In the genomic region with DNA sequence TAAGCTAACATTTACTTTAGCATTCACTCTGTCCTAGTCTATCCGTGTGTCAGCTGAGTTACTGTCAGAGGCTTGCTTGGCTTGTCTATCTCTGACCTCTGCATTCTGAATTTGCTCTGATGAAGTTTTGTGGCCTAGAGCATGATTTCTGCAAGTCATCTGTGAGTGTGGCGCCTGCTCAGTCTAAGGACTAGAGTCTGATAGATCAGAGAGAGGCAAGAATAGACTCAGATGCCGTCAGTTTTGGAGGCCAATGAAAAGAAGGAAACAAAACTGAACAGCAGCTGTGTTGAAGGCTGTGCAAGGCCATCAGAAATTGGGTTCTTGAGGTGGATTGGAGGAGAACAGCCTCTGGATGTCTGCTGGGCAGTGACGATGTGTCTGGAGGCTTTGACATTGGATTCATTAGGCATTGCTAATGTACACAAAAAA, we compare ENCODE assay signal across 10 cellular contexts.
DNase-seq lines count a peak whose midpoint lies in the region; ATAC-seq, FAIRE-seq and TF ChIP-seq lines count a peak whose summit lies in the region.
"Had no signal": no experiment of that assay in that cellular context is flagged by ENCODE, and none has a peak within 500 bp of the region (broad histone marks: within the 10 kb centered on the region; RNA-seq: fewer than 3 reads in every experiment).

No MANE protein-coding gene starts in this region.

- no peaks in the 10 kb centered on the region for H3K79me2 ChIP-seq in H9 (ENCODE audit: insufficient read depth, low read length)
- H3K79me2 ChIP-seq in smooth muscle cell (ENCODE audit: low read depth) = no peaks in the 10 kb centered on the region

- no peak overlapping the region for H4K91ac ChIP-seq in H9 (ENCODE audit: insufficient read length, low read depth, low read length)

- no peak overlapping the region for H3K14ac ChIP-seq in H9 (ENCODE audit: insufficient read depth, low read length)

- no peak overlapping the region for H3K4me3 Mint-ChIP-seq in H9
- H3K4me3 Mint-ChIP-seq in stimulated activated naive CD8-positive, alpha-beta T cell treated with anti-CD3 and anti-CD28 coated beads, Interleukin-15, amount 100 ng/mL, for 72 hours = no peak overlapping the region
- H3K4me3 Mint-ChIP-seq: activated naive CD4-positive, alpha-beta T cell treated with anti-CD3 and anti-CD28 coated beads, Interleukin-2, amount 50 U/mL, for 24 hours had no signal

- intact Hi-C loops in kidney (cut with DNase I) = no loop called here

- H3T11ph ChIP-seq in H9 (ENCODE audit: low read length) = no peak overlapping the region

- H3K18ac ChIP-seq in H9 (ENCODE audit: insufficient read length, low read depth, low read length) = no peak overlapping the region

- H3K27me3 ChIP-seq in H9 (ENCODE audit: insufficient read depth, low read length) = no peaks in the 10 kb centered on the region
- H3K27me3 ChIP-seq in smooth muscle cell (ENCODE audit: low read depth) = no peaks in the 10 kb centered on the region

- no peaks in the 10 kb centered on the region for H3K9me3 ChIP-seq in H9 (ENCODE audit: control insufficient read depth, low read depth, low read length)
- H3K9me3 ChIP-seq in kidney (ENCODE audit: control insufficient read depth in 1 of 2, low read length in 2 of 2) = no peaks in the 10 kb centered on the region
- no peaks in the 10 kb centered on the region for H3K9me3 ChIP-seq in smooth muscle cell (replicated peaks; ENCODE audit: low read depth)

- no peak overlapping the region for H3K56ac ChIP-seq in H9 (ENCODE audit: insufficient read length, low read depth, low read length)

- H4K5ac ChIP-seq in H9 (ENCODE audit: insufficient read length, low read depth, low read length) = no peak overlapping the region

- no peak overlapping the region for H2BK120ac ChIP-seq in H9 (ENCODE audit: low read depth, low read length, poor library complexity, severe bottlenecking)

- no peak overlapping the region for H3K23ac ChIP-seq in H9 (ENCODE audit: insufficient read length, low read depth, low read length)

- H3K9ac ChIP-seq in H9 (ENCODE audit: extremely low read depth, insufficient read length, low read length) = no peak overlapping the region
- H3K9ac ChIP-seq in kidney (ENCODE audit: low read length in 2 of 2) = no peak overlapping the region
- no peak overlapping the region for H3K9ac ChIP-seq in smooth muscle cell (ENCODE audit: low read depth)

- no peaks in the 10 kb centered on the region for H3K36me3 Mint-ChIP-seq in H9 (ENCODE audit: insufficient read depth in 1 of 3, low read depth in 3 of 3)
- H3K36me3 Mint-ChIP-seq: activated naive CD4-positive, alpha-beta T cell treated with anti-CD3 and anti-CD28 coated beads, Interleukin-2, amount 50 U/mL, for 24 hours had no signal

- no peak overlapping the region for H3K4ac ChIP-seq in H9 (ENCODE audit: low read depth, low read length)

- H3K4me1 Mint-ChIP-seq in H9 = peaks cover 2 to 6% of the 10 kb centered on the region in 2 experiments; a peak in 3 of 4 replicates
- no peaks in the 10 kb centered on the region for H3K4me1 Mint-ChIP-seq in stimulated activated naive CD8-positive, alpha-beta T cell treated with anti-CD3 and anti-CD28 coated beads, Interleukin-15, amount 100 ng/mL, for 72 hours
- H3K4me1 Mint-ChIP-seq: activated naive CD4-positive, alpha-beta T cell treated with anti-CD3 and anti-CD28 coated beads, Interleukin-2, amount 50 U/mL, for 24 hours had no signal

- H4K8ac ChIP-seq in H9 (replicated peaks; ENCODE audit: insufficient read length, low read depth, low read length) = no peak overlapping the region

- no peak for ATAC-seq in stimulated activated naive CD8-positive, alpha-beta T cell treated with anti-CD3 and anti-CD28 coated beads, Interleukin-15, amount 100 ng/mL, for 72 hours
- ATAC-seq in SK-N-SH treated with all-trans-retinoic acid at 6 μM for 48 hours = no peak

- H3K9me3 Mint-ChIP-seq in H9 = no peaks in the 10 kb centered on the region
- no peaks in the 10 kb centered on the region for H3K9me3 Mint-ChIP-seq in stimulated activated naive CD8-positive, alpha-beta T cell treated with anti-CD3 and anti-CD28 coated beads, Interleukin-15, amount 100 ng/mL, for 72 hours
- H3K9me3 Mint-ChIP-seq: activated naive CD4-positive, alpha-beta T cell treated with anti-CD3 and anti-CD28 coated beads, Interleukin-2, amount 50 U/mL, for 24 hours had no signal

- FAIRE-seq in kidney (lab: Jason Lieb, UNC) = no peak
- FAIRE-seq in frontal cortex (lab: Jason Lieb, UNC) = no peak

- H3K27ac ChIP-seq in H9 (ENCODE audit: insufficient read length, low read depth, low read length) = no peak overlapping the region
- H3K27ac ChIP-seq in caudate nucleus (ENCODE audit: low read depth, low read length) = peak overlapping the region; percentile 95
- H3K27ac ChIP-seq in kidney (ENCODE audit: low read depth in 2 of 2, low read length in 2 of 2) = peak overlapping the region; percentile 25 to 62
- no peak overlapping the region for H3K27ac ChIP-seq in smooth muscle cell (ENCODE audit: low read depth)

- H2BK15ac ChIP-seq in H9 (ENCODE audit: low read depth, low read length) = no peak overlapping the region

- no peak overlapping the region; a peak in 1 of 7 replicates for H3K27ac Mint-ChIP-seq in H9
- no peak overlapping the region for H3K27ac Mint-ChIP-seq in stimulated activated naive CD8-positive, alpha-beta T cell treated with anti-CD3 and anti-CD28 coated beads, Interleukin-15, amount 100 ng/mL, for 72 hours
- H3K27ac Mint-ChIP-seq: activated naive CD4-positive, alpha-beta T cell treated with anti-CD3 and anti-CD28 coated beads, Interleukin-2, amount 50 U/mL, for 24 hours had no signal

- no peak for DNase-seq in H9
- DNase-seq in caudate nucleus (lab: John Stamatoyannopoulos, UW) = peak in 22 of 61 donors; percentile 12 to 70 (median 32)
- DNase-seq in kidney = peak; percentile 56
- no peak for DNase-seq in smooth muscle cell (lab: John Stamatoyannopoulos, UW; ENCODE audit: unreplicated experiment)
- no peak for DNase-seq in SIG-M5 (lab: John Stamatoyannopoulos, UW)
- DNase-seq in frontal cortex (ENCODE audit: low spot score in 2 of 2) = no peak
- DNase-seq in stimulated activated naive CD8-positive, alpha-beta T cell treated with anti-CD3 and anti-CD28 coated beads, Interleukin-15, amount 100 ng/mL, for 72 hours = no peak
- DNase-seq: stimulated activated CD4-positive, alpha-beta T cell treated with anti-CD3 and anti-CD28 coated beads, Interleukin-4, amount 100 ng/mL, for 24 hours had no signal

- H3K4me2 ChIP-seq in H9 (ENCODE audit: insufficient read depth, insufficient read length, low read length) (no peak overlapping the region), smooth muscle cell (no peak overlapping the region)

- H3K4me3 ChIP-seq in kidney (ENCODE audit: low read length in 2 of 2) (no peak overlapping the region), smooth muscle cell (no peak overlapping the region)

- H3F3A ChIP-seq in smooth muscle cell (ENCODE audit: low read depth) = no peaks in the 10 kb centered on the region

- H4K20me1 ChIP-seq in H9 (ENCODE audit: control insufficient read depth, insufficient read depth, insufficient read length) (no peaks in the 10 kb centered on the region), smooth muscle cell (ENCODE audit: low read depth) (no peaks in the 10 kb centered on the region)

- H2AFZ ChIP-seq in H9 (ENCODE audit: low read length) (peak overlapping the region; percentile 54), smooth muscle cell (ENCODE audit: low read depth) (peak overlapping the region; percentile 87)

- TF ChIP-seq CTCF in H9 (conservative IDR thresholded peaks at IDR 0.05) (no peak), kidney (IDR thresholded peaks at IDR 0.05; ENCODE audit: borderline replicate concordance, extremely low read depth, insufficient read depth) (no peak), smooth muscle cell (IDR thresholded peaks at IDR 0.05; ENCODE audit: borderline replicate concordance, insufficient read depth, poor library complexity, severe bottlenecking) (no peak)

- H2BK20ac ChIP-seq in H9 (ENCODE audit: low read depth, low read length, poor library complexity, severe bottlenecking) = no peak overlapping the region

- no peaks in the 10 kb centered on the region for H3K23me2 ChIP-seq in H9 (ENCODE audit: insufficient read length, low read depth, low read length, poor library complexity, severe bottlenecking)

- H3K27me3 Mint-ChIP-seq in H9 (ENCODE audit: low read depth) = no peaks in the 10 kb centered on the region; the same call in 1 of the 2 replicates
- H3K27me3 Mint-ChIP-seq in stimulated activated naive CD8-positive, alpha-beta T cell treated with anti-CD3 and anti-CD28 coated beads, Interleukin-15, amount 100 ng/mL, for 72 hours = no peaks in the 10 kb centered on the region
- H3K27me3 Mint-ChIP-seq: activated naive CD4-positive, alpha-beta T cell treated with anti-CD3 and anti-CD28 coated beads, Interleukin-2, amount 50 U/mL, for 24 hours had no signal

- H3K79me1 ChIP-seq in H9 (ENCODE audit: insufficient read depth, low read depth, low read length, poor library complexity, severe bottlenecking) = no peaks in the 10 kb centered on the region

- WGBS in H9 (ENCODE audit: extremely low coverage, insufficient read length, low lambda C conversion rate) = no CpG with 5 or more reads among the region's 4 CpGs
- WGBS in smooth muscle cell (ENCODE audit: low lambda C conversion rate) = 67% methylated on average over 4 of the region's 4 CpGs

- no peak overlapping the region for H2AK5ac ChIP-seq in H9 (ENCODE audit: insufficient read length, low read length)

- H3K4me1 ChIP-seq in H9 (ENCODE audit: insufficient read depth, low read length) (no peaks in the 10 kb centered on the region), kidney (ENCODE audit: control insufficient read depth in 1 of 2, insufficient read depth in 1 of 2, low read depth in 1 of 2, low read length in 2 of 2) (peaks cover 0 to 4% of the 10 kb centered on the region in 2 donors), smooth muscle cell (ENCODE audit: low read depth) (peaks cover 3% of the 10 kb centered on the region)

- no peaks in the 10 kb centered on the region for H3K36me3 ChIP-seq in kidney (ENCODE audit: control insufficient read depth in 1 of 2, insufficient read depth in 2 of 2, low read length in 2 of 2)
- H3K36me3 ChIP-seq in smooth muscle cell (ENCODE audit: low read depth) = no peaks in the 10 kb centered on the region

- H2BK12ac ChIP-seq in H9 (ENCODE audit: insufficient read length, low read depth, low read length) = no peak overlapping the region

- no peak overlapping the region for H2BK5ac ChIP-seq in H9 (ENCODE audit: insufficient read length, low read length)

TF ChIP-seq in SK-N-SH treated with all-trans-retinoic acid at 6 μM for 48 hours, 23 proteins besides CTCF, POLR2A, EP300 and RAD21 (continues in another document):
- no peak for TF ChIP-seq BACH2 (CRISPR knock-in tag; IDR thresholded peaks at IDR 0.05; ENCODE audit: borderline replicate concordance)
- no peak for TF ChIP-seq ZFP3 (CRISPR knock-in tag; IDR thresholded peaks at IDR 0.05)

Comparison
In these comparisons a context has a peak if more than half of its experiments do, and no peak if none do; other contexts are left out.
1. H3K27ac ChIP-seq: peak in caudate nucleus (single experiment) and kidney (2 of 2); none in H9 (single experiment) and smooth muscle cell (single experiment).